In the genomic region with DNA sequence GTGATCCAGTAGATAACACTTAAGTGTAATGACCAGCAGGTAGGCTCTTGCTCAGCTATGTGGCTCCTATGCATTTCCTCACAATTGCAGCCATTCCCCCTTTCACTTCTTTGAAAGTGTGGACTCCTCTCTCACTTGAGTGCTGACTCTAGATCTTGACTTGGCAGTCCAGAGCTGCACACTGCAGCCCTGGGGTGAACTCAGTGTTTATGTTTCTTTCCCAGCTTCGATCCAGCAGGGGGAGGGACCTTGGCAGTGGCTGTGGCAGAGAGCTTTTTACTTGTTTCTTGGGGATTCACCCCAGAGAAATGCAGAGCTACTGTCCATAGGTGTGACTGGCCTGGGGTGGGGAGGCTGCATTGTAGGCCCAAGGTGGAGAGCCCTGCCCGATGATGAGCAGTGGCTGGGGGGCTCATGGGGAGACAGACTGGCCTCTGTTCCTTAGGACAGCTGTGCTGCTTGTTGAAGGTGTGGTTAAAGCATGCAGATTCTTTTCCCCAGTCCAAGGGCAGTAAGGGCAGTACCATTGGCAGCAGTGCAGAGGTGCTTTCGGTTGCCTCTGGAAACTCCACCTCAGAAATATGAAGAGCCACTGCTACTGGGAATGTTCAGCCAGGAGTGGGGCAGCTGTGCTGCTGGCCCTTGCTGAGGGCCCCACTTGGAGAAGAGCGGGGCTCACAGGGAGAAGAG, we compare ENCODE assay signal across 22 cellular contexts.
DNase-seq lines count a peak whose midpoint lies in the region; ATAC-seq, FAIRE-seq and TF ChIP-seq lines count a peak whose summit lies in the region.
"Had no signal": no experiment of that assay in that cellular context is flagged by ENCODE, and none has a peak within 500 bp of the region (broad histone marks: within the 10 kb centered on the region; RNA-seq: fewer than 3 reads in every experiment).

No MANE protein-coding gene starts in this region.

- BruUV-seq in Calu3 (replicated peaks; lab: Mats Ljungman, UMichigan), result no TSS peak

- no peak for DNase-seq in Calu3
- peak; percentile 25 for DNase-seq in astrocyte (ENCODE audit: low read depth)
- peak; percentile 21 for DNase-seq in fibroblast of peridontal ligament (ENCODE audit: extremely low read depth)
- peak; percentile 36 for DNase-seq in sciatic nerve (ENCODE audit: low spot score)
- DNase-seq in COLO668 (lab: John Stamatoyannopoulos, UW; ENCODE audit: unreplicated experiment), result no peak
- DNase-seq: Caco-2, DMS53, MM.1S, NCI-H1105, NCI-H187 treated with DMSO at 0.1 percent for 48 hours, NCI-H2171, NCI-H510A, Peyer's patch, Right ventricle myocardium superior had no signal

- H3K4me3 ChIP-seq in astrocyte (ENCODE audit: insufficient read depth, low read depth, low read length), result no peak overlapping the region
- H3K4me3 ChIP-seq: Peyer's patch had no signal

- H3K27ac ChIP-seq in astrocyte (ENCODE audit: low read depth, low read length), result no peak overlapping the region
- H3K27ac ChIP-seq: C4-2B, KMS-11, Peyer's patch had no signal

- H3K27me3 Mint-ChIP-seq in Calu3 (ENCODE audit: unreplicated experiment) (no peaks in the 10 kb centered on the region), astrocyte (ENCODE audit: low read depth, unreplicated experiment) (no peaks in the 10 kb centered on the region)

- CTCF ChIA-PET in Calu3 (lab: Charles Lee), result no interaction called here

- no peaks in the 10 kb centered on the region for H3K79me2 ChIP-seq in astrocyte (ENCODE audit: insufficient read depth, low read length)

- H3K4me2 ChIP-seq in astrocyte (ENCODE audit: low read length), result no peak overlapping the region
- H3K4me2 ChIP-seq: KMS-11 had no signal

- H3K36me3 Mint-ChIP-seq in Calu3 (ENCODE audit: insufficient read depth, unreplicated experiment), result no peaks in the 10 kb centered on the region
- peaks cover 10% of the 10 kb centered on the region for H3K36me3 Mint-ChIP-seq in astrocyte (ENCODE audit: low read depth, unreplicated experiment)

- no peak overlapping the region for H3K9ac ChIP-seq in astrocyte (ENCODE audit: low read length)
- H3K9ac ChIP-seq: KMS-11 had no signal

- ATAC-seq in sciatic nerve (peak; percentile 77), HG02981 (IDR thresholded peaks at IDR 0.05; ENCODE audit: unreplicated experiment) (no peak), HG02759 (IDR thresholded peaks at IDR 0.05; ENCODE audit: unreplicated experiment) (no peak), GM19351 (IDR thresholded peaks at IDR 0.05; ENCODE audit: unreplicated experiment) (no peak)
- ATAC-seq: SK-N-SH treated with all-trans-retinoic acid at 6 μM for 48 hours had no signal

- H3K4me1 Mint-ChIP-seq in Calu3 (ENCODE audit: low read depth, unreplicated experiment) (peaks cover 41% of the 10 kb centered on the region), astrocyte (ENCODE audit: low read depth, unreplicated experiment) (peaks cover 16% of the 10 kb centered on the region)

- no peak for TF ChIP-seq CTCF in Calu3 (IDR thresholded peaks at IDR 0.05; ENCODE audit: unreplicated experiment)
- TF ChIP-seq CTCF in astrocyte (IDR thresholded peaks at IDR 0.05; ENCODE audit: insufficient read depth, low read depth, low read length), result no peak

- H3K9me3 Mint-ChIP-seq in Calu3 (ENCODE audit: low read depth, unreplicated experiment) (no peaks in the 10 kb centered on the region), astrocyte (ENCODE audit: unreplicated experiment) (no peaks in the 10 kb centered on the region)

- H2AFZ ChIP-seq in astrocyte (ENCODE audit: low read depth, low read length), result no peak overlapping the region

- peak overlapping the region; percentile 9 for H3K4me3 Mint-ChIP-seq in Calu3 (ENCODE audit: low read depth, unreplicated experiment)
- H3K4me3 Mint-ChIP-seq in astrocyte (ENCODE audit: unreplicated experiment), result no peak overlapping the region

- peaks cover 3% of the 10 kb centered on the region for H4K20me1 ChIP-seq in astrocyte (ENCODE audit: insufficient read depth, low read length)

- intact Hi-C loops in Calu3 (cut with micrococcal nuclease; ENCODE audit: unreplicated experiment) (no loop called here), sciatic nerve (cut with DNase I) (no loop called here)

- H3K9me3 ChIP-seq in astrocyte (ENCODE audit: insufficient read depth, low read depth, low read length), result no peaks in the 10 kb centered on the region
- H3K9me3 ChIP-seq: Caco-2, Peyer's patch had no signal

- H3K4me1 ChIP-seq in astrocyte (ENCODE audit: insufficient read depth, low read length), result no peaks in the 10 kb centered on the region
- H3K4me1 ChIP-seq: Caco-2, Peyer's patch had no signal

- peak overlapping the region; percentile 44 for H3K27ac Mint-ChIP-seq in Calu3 (ENCODE audit: unreplicated experiment)
- H3K27ac Mint-ChIP-seq in astrocyte (ENCODE audit: unreplicated experiment), result no peak overlapping the region

- FAIRE-seq in astrocyte (lab: Jason Lieb, UNC), result no peak
- FAIRE-seq: GM12891, H1 had no signal

- H3K36me3 ChIP-seq in astrocyte (ENCODE audit: insufficient read depth, low read length), result no peaks in the 10 kb centered on the region
- H3K36me3 ChIP-seq: Peyer's patch had no signal

- H3K27me3 ChIP-seq in astrocyte (ENCODE audit: insufficient read depth, low read length), result no peaks in the 10 kb centered on the region
- H3K27me3 ChIP-seq: Peyer's patch had no signal

Comparison
In these comparisons a context has a peak if more than half of its experiments do, and no peak if none do; other contexts are left out.
1. DNase-seq: peak in astrocyte (single experiment), fibroblast of peridontal ligament (single experiment) and sciatic nerve (single experiment); none in Calu3 (single experiment) and COLO668 (single experiment).